27 cellular contexts compared by ENCODE assay signal in genomic region chr4:144597171-144597570, GRCh38. TPM values are rescaled to one million over a fixed set of nuclear protein-coding genes. Genes with fewer than 3 reads are reported as not detected.
"Had no signal": no experiment of that assay in that cellular context is flagged by ENCODE, and none has a peak within 500 bp of the region (broad histone marks: within the 10 kb centered on the region; RNA-seq: fewer than 3 reads in every experiment).

No MANE protein-coding gene starts in this region.

- H3K27me3 Mint-ChIP-seq: dendritic cell treated with granulocyte-macrophage colony-stimulating factor and Interleukin-4, amounts not matched to agents 40 ng/mL and 50 ng/mL, for 4 days; memory B cell; stimulated activated memory B cell treated with anti-CD40 and anti-IgM and Interleukin-4, amounts not matched to agents 10 μg/mL and 1 μg/mL and 100 μg/mL, for 72 hours; type B pancreatic cell had no signal

- H3K27ac ChIP-seq: colonic mucosa, esophagus squamous epithelium, prostate gland, sigmoid colon, spleen, testis, tibial artery had no signal

- H3K4me1 ChIP-seq: colonic mucosa, esophagus squamous epithelium, prostate gland, sigmoid colon, spleen, testis, tibial artery had no signal

- H3K9me3 ChIP-seq: colonic mucosa, esophagus squamous epithelium, prostate gland, sigmoid colon, spleen, testis had no signal

- H3K27ac Mint-ChIP-seq: dendritic cell treated with granulocyte-macrophage colony-stimulating factor and Interleukin-4, amounts not matched to agents 40 ng/mL and 50 ng/mL, for 4 days; memory B cell; naive thymus-derived CD4-positive, alpha-beta T cell; nephron; stimulated activated memory B cell treated with anti-CD40 and anti-IgM and Interleukin-4, amounts not matched to agents 10 μg/mL and 1 μg/mL and 100 μg/mL, for 72 hours; type B pancreatic cell had no signal

- H3K36me3 Mint-ChIP-seq: memory B cell; naive thymus-derived CD4-positive, alpha-beta T cell; stimulated activated memory B cell treated with anti-CD40 and anti-IgM and Interleukin-4, amounts not matched to agents 10 μg/mL and 1 μg/mL and 100 μg/mL, for 72 hours; type B pancreatic cell had no signal

- H3K4me3 Mint-ChIP-seq: dendritic cell treated with granulocyte-macrophage colony-stimulating factor and Interleukin-4, amounts not matched to agents 40 ng/mL and 50 ng/mL, for 4 days; memory B cell; naive thymus-derived CD4-positive, alpha-beta T cell; nephron; stimulated activated memory B cell treated with anti-CD40 and anti-IgM and Interleukin-4, amounts not matched to agents 10 μg/mL and 1 μg/mL and 100 μg/mL, for 72 hours; type B pancreatic cell had no signal

- DNase-seq: colonic mucosa; effector CD8-positive, alpha-beta T cell; erythroblast; esophagus squamous epithelium; foreskin melanocyte; hypothalamus; midbrain; naive thymus-derived CD4-positive, alpha-beta T cell; nucleus accumbens; right cardiac atrium; sigmoid colon; spleen; stimulated activated CD4-positive, alpha-beta T cell treated with anti-CD3 and anti-CD28 coated beads, Interleukin-4, amount 100 ng/mL, for 4 hours; stimulated activated naive CD8-positive, alpha-beta T cell treated with anti-CD3 and anti-CD28 coated beads, Interleukin-15, Interleukin-2, amounts not matched to agents 100 U/mL and 50 U/mL, for 24 hours; substantia nigra; testis; tibial artery had no signal

- FAIRE-seq: endothelial cell of umbilical vein, keratinocyte had no signal

- H3K4me1 Mint-ChIP-seq: memory B cell; naive thymus-derived CD4-positive, alpha-beta T cell; nephron; stimulated activated memory B cell treated with anti-CD40 and anti-IgM and Interleukin-4, amounts not matched to agents 10 μg/mL and 1 μg/mL and 100 μg/mL, for 72 hours had no signal

- ATAC-seq: left lobe of liver; naive thymus-derived CD4-positive, alpha-beta T cell; right cardiac atrium; stimulated activated memory B cell treated with anti-CD40 and anti-IgM and Interleukin-4, amounts not matched to agents 10 μg/mL and 1 μg/mL and 100 μg/mL, for 72 hours; stimulated activated naive CD8-positive, alpha-beta T cell treated with anti-CD3 and anti-CD28 coated beads, Interleukin-15, Interleukin-2, amounts not matched to agents 100 U/mL and 50 U/mL, for 24 hours had no signal

- H3K4me3 ChIP-seq: colonic mucosa, esophagus squamous epithelium, lung, prostate gland, sigmoid colon, spleen, testis, tibial artery had no signal

- H3K27me3 ChIP-seq: colonic mucosa, esophagus squamous epithelium, sigmoid colon, spleen, testis, tibial artery had no signal

- H3K36me3 ChIP-seq: colonic mucosa, esophagus squamous epithelium, prostate gland, sigmoid colon, spleen, tibial artery had no signal

RNA-seq across cellular contexts. Expression of gene HHIP, which starts 48.8 kb away (rescaled TPM):
- total RNA-seq: esophagus squamous epithelium, spleen had no signal
- polyA plus RNA-seq: naive thymus-derived CD4-positive, alpha-beta T cell; spleen had no signal
